In the genomic region with DNA sequence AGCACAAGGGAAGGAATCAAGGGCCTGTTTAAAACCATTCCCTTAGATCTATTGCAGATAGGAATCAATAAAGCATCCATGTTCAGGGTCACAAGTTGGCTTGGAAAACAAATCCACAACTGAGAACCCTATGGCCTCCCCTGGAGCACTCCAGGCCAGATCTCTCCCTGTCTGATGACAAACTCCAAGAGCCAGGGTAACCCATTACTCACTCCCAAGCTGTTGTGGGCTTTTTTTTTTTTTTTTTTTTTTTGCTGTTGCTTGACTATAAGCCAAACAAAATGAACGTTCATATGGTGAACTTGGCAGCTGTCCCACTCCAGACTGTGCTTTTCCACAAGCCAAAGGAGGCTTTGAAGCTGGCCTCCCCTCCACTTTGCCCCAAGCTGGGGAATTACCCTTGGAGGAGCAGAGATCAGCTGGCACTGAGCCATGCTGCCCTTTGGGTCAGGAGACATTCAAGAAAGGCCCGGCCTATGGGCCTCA, we compare ENCODE assay signal across 12 cellular contexts. TPM values are rescaled to one million over a fixed set of nuclear protein-coding genes. Genes with fewer than 3 reads are reported as not detected.
DNase-seq lines count a peak whose midpoint lies in the region; ATAC-seq, FAIRE-seq and TF ChIP-seq lines count a peak whose summit lies in the region.
"Had no signal": no experiment of that assay in that cellular context is flagged by ENCODE, and none has a peak within 500 bp of the region (broad histone marks: within the 10 kb centered on the region; RNA-seq: fewer than 3 reads in every experiment).

No MANE protein-coding gene starts in this region.

- no peaks in the 10 kb centered on the region for H3K27me3 ChIP-seq in sigmoid colon

- WGBS in sigmoid colon, 2 donors = 14 to 34% methylated on average over 2 of the region's 2 CpGs

- ATAC-seq in HG02610 (IDR thresholded peaks at IDR 0.05; ENCODE audit: unreplicated experiment) (no peak), HG03139 (IDR thresholded peaks at IDR 0.05; ENCODE audit: unreplicated experiment) (no peak)
- ATAC-seq in activated T-helper 17 cell treated with anti-CD3 and anti-CD28 coated beads, Interleukin-2, amount 50 U/mL, for 72 hours (replicated peaks) = no peak
- ATAC-seq: activated CD8-positive, alpha-beta memory T cell treated with anti-CD3 and anti-CD28 coated beads, Interleukin-2, amount 10 ng/mL, durations not matched to agents 7 days and 5 days; GM12878 had no signal

- TF ChIP-seq EP300 in sigmoid colon (IDR thresholded peaks at IDR 0.05) = no peak

- no peaks in the 10 kb centered on the region for H3K4me1 ChIP-seq in sigmoid colon

- no peak overlapping the region for H3K27ac Mint-ChIP-seq in activated T-helper 17 cell treated with anti-CD3 and anti-CD28 coated beads, Interleukin-2, amount 50 U/mL, for 72 hours
- H3K27ac Mint-ChIP-seq: activated CD8-positive, alpha-beta memory T cell treated with anti-CD3 and anti-CD28 coated beads, Interleukin-2, amount 10 ng/mL, durations not matched to agents 7 days and 5 days had no signal

- TF ChIP-seq CTCF in sigmoid colon (IDR thresholded peaks at IDR 0.05) = no peak

- peak; percentile 87 for FAIRE-seq in RCC 7860 (lab: Jason Lieb, UNC)
- FAIRE-seq: GM12878 had no signal

- H3K27me3 Mint-ChIP-seq in activated T-helper 17 cell treated with anti-CD3 and anti-CD28 coated beads, Interleukin-2, amount 50 U/mL, for 72 hours = no peaks in the 10 kb centered on the region
- H3K27me3 Mint-ChIP-seq: activated CD8-positive, alpha-beta memory T cell treated with anti-CD3 and anti-CD28 coated beads, Interleukin-2, amount 10 ng/mL, durations not matched to agents 7 days and 5 days had no signal

- no peaks in the 10 kb centered on the region for H3K36me3 Mint-ChIP-seq in activated T-helper 17 cell treated with anti-CD3 and anti-CD28 coated beads, Interleukin-2, amount 50 U/mL, for 72 hours (ENCODE audit: low read depth)
- H3K36me3 Mint-ChIP-seq: activated CD8-positive, alpha-beta memory T cell treated with anti-CD3 and anti-CD28 coated beads, Interleukin-2, amount 10 ng/mL, durations not matched to agents 7 days and 5 days had no signal

- H3K4me1 Mint-ChIP-seq in activated T-helper 17 cell treated with anti-CD3 and anti-CD28 coated beads, Interleukin-2, amount 50 U/mL, for 72 hours = no peaks in the 10 kb centered on the region
- H3K4me1 Mint-ChIP-seq: activated CD8-positive, alpha-beta memory T cell treated with anti-CD3 and anti-CD28 coated beads, Interleukin-2, amount 10 ng/mL, durations not matched to agents 7 days and 5 days had no signal

- H3K36me3 ChIP-seq in sigmoid colon = no peaks in the 10 kb centered on the region

- no peak for TF ChIP-seq POLR2A in sigmoid colon (IDR thresholded peaks at IDR 0.05)

- no peak overlapping the region for H3K4me3 Mint-ChIP-seq in activated T-helper 17 cell treated with anti-CD3 and anti-CD28 coated beads, Interleukin-2, amount 50 U/mL, for 72 hours
- H3K4me3 Mint-ChIP-seq: activated CD8-positive, alpha-beta memory T cell treated with anti-CD3 and anti-CD28 coated beads, Interleukin-2, amount 10 ng/mL, durations not matched to agents 7 days and 5 days had no signal

- intact Hi-C loops in sigmoid colon (cut with DNase I) = no loop called here

- no peak overlapping the region for H3K4me3 ChIP-seq in sigmoid colon
- H3K4me3 ChIP-seq: GM12878 had no signal

- DNase-seq in HS-27A (ENCODE audit: low read depth) (peak; percentile 40), RCC 7860 (ENCODE audit: low spot score) (peak; percentile 82), fibroblast of the conjunctiva (ENCODE audit: low read depth) (peak; percentile 93), sigmoid colon (peak; percentile 63), HPDE6-E6E7 (ENCODE audit: extremely low spot score) (no peak)
- DNase-seq: activated CD8-positive, alpha-beta memory T cell treated with anti-CD3 and anti-CD28 coated beads, Interleukin-2, amount 10 ng/mL, durations not matched to agents 7 days and 5 days; erythroblast; NCI-H526 treated with DMSO at 0.1 percent for 48 hours had no signal

- H3K9me3 ChIP-seq in sigmoid colon = no peaks in the 10 kb centered on the region

- H3K27ac ChIP-seq in sigmoid colon = no peak overlapping the region

- no peaks in the 10 kb centered on the region for H3K9me3 Mint-ChIP-seq in activated T-helper 17 cell treated with anti-CD3 and anti-CD28 coated beads, Interleukin-2, amount 50 U/mL, for 72 hours

RNA-seq across cellular contexts. Expression of gene VAV3, which starts 35.7 kb away (rescaled TPM):
- total RNA-seq in sigmoid colon = 10 to 100 TPM in 1 of 4 donors, 1 to 10 TPM in 3; 3.5 to 17.3 (median 6.7) TPM
- polyA plus RNA-seq in sigmoid colon = 10 to 100 TPM; 33.7 to 72.1 (median 59.5) TPM
- 1 to 10 TPM; 1.7 to 4.9 TPM for total RNA-seq in activated T-helper 17 cell treated with anti-CD3 and anti-CD28 coated beads, Interleukin-2, amount 50 U/mL, for 72 hours
